Comparison of ENCODE assay signal across 1 cellular context in the genomic region with DNA sequence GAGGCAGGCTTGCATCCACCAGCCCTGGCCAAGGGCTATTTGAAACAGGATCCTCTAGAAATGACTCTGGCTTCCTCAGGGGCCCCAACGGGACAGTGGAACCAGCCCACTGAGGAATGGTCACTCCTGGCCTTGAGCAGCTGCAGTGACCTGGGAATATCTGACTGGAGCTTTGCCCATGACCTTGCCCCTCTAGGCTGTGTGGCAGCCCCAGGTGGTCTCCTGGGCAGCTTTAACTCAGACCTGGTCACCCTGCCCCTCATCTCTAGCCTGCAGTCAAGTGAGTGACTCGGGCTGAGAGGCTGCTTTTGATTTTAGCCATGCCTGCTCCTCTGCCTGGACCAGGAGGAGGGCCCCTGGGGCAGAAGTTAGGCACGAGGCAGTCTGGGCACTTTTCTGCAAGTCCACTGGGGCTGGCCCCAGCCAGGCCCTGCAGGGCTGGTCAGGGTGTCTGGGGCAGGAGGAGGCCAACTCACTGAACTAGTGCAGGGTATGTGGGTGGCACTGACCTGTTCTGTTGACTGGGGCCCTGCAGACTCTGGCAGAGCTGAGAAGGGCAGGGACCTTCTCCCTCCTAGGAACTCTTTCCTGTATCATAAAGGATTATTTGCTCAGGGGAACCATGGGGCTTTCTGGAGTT.
TF ChIP-seq lines count a peak whose summit lies in the region.

No MANE protein-coding gene starts in this region.

TF ChIP-seq in HepG2, 621 proteins besides CTCF, POLR2A, EP300 and RAD21:
- no peak for TF ChIP-seq ZNF33B (CRISPR knock-in tag; IDR thresholded peaks at IDR 0.05)
- no peak for TF ChIP-seq ZNF34 (CRISPR knock-in tag; IDR thresholded peaks at IDR 0.05; ENCODE audit: borderline replicate concordance)
- TF ChIP-seq SRY (CRISPR knock-in tag; IDR thresholded peaks at IDR 0.05): no peak
- TF ChIP-seq GTF3A (CRISPR knock-in tag; conservative IDR thresholded peaks at IDR 0.05): no peak
- TF ChIP-seq PHB2 (IDR thresholded peaks at IDR 0.05; ENCODE audit: partially characterized antibody): no peak
- TF ChIP-seq SMC3 (IDR thresholded peaks at IDR 0.05; ENCODE audit: low read length): no peak
- no peak for TF ChIP-seq ZNF678 (CRISPR knock-in tag; IDR thresholded peaks at IDR 0.05)
- TF ChIP-seq, protein P1, sequence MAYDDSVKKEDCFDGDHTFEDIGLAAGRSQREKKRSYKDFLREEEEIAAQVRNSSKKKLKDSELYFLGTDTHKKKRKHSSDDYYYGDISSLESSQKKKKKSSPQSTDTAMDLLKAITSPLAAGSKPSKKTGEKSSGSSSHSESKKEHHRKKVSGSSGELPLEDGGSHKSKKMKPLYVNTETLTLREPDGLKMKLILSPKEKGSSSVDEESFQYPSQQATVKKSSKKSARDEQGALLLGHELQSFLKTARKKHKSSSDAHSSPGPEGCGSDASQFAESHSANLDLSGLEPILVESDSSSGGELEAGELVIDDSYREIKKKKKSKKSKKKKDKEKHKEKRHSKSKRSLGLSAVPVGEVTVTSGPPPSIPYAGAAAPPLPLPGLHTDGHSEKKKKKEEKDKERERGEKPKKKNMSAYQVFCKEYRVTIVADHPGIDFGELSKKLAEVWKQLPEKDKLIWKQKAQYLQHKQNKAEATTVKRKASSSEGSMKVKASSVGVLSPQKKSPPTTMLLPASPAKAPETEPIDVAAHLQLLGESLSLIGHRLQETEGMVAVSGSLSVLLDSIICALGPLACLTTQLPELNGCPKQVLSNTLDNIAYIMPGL (CRISPR knock-in tag; IDR thresholded peaks at IDR 0.05; ENCODE audit: borderline replicate concordance in 1 of 2, low read depth in 1 of 2): no peak
- TF ChIP-seq, protein P2, sequence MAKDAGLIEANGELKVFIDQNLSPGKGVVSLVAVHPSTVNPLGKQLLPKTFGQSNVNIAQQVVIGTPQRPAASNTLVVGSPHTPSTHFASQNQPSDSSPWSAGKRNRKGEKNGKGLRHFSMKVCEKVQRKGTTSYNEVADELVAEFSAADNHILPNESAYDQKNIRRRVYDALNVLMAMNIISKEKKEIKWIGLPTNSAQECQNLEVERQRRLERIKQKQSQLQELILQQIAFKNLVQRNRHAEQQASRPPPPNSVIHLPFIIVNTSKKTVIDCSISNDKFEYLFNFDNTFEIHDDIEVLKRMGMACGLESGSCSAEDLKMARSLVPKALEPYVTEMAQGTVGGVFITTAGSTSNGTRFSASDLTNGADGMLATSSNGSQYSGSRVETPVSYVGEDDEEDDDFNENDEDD (CRISPR knock-in tag; IDR thresholded peaks at IDR 0.05; ENCODE audit: borderline replicate concordance): no peak
- TF ChIP-seq RXRA (CRISPR knock-in tag; IDR thresholded peaks at IDR 0.05): no peak
- TF ChIP-seq, protein P3, sequence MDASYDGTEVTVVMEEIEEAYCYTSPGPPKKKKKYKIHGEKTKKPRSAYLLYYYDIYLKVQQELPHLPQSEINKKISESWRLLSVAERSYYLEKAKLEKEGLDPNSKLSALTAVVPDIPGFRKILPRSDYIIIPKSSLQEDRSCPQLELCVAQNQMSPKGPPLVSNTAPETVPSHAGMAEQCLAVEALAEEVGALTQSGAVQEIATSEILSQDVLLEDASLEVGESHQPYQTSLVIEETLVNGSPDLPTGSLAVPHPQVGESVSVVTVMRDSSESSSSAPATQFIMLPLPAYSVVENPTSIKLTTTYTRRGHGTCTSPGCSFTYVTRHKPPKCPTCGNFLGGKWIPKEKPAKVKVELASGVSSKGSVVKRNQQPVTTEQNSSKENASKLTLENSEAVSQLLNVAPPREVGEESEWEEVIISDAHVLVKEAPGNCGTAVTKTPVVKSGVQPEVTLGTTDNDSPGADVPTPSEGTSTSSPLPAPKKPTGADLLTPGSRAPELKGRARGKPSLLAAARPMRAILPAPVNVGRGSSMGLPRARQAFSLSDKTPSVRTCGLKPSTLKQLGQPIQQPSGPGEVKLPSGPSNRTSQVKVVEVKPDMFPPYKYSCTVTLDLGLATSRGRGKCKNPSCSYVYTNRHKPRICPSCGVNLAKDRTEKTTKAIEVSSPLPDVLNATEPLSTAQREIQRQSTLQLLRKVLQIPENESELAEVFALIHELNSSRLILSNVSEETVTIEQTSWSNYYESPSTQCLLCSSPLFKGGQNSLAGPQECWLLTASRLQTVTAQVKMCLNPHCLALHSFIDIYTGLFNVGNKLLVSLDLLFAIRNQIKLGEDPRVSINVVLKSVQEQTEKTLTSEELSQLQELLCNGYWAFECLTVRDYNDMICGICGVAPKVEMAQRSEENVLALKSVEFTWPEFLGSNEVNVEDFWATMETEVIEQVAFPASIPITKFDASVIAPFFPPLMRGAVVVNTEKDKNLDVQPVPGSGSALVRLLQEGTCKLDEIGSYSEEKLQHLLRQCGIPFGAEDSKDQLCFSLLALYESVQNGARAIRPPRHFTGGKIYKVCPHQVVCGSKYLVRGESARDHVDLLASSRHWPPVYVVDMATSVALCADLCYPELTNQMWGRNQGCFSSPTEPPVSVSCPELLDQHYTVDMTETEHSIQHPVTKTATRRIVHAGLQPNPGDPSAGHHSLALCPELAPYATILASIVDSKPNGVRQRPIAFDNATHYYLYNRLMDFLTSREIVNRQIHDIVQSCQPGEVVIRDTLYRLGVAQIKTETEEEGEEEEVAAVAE (CRISPR knock-in tag; IDR thresholded peaks at IDR 0.05; ENCODE audit: borderline replicate concordance): no peak
- TF ChIP-seq ZNF292 (CRISPR knock-in tag; IDR thresholded peaks at IDR 0.05; ENCODE audit: borderline replicate concordance, low read depth): no peak
- TF ChIP-seq, protein P4, sequence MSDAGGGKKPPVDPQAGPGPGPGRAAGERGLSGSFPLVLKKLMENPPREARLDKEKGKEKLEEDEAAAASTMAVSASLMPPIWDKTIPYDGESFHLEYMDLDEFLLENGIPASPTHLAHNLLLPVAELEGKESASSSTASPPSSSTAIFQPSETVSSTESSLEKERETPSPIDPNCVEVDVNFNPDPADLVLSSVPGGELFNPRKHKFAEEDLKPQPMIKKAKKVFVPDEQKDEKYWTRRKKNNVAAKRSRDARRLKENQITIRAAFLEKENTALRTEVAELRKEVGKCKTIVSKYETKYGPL (CRISPR knock-in tag; IDR thresholded peaks at IDR 0.05): no peak
- TF ChIP-seq ZNF780A (CRISPR knock-in tag; IDR thresholded peaks at IDR 0.05): no peak
- TF ChIP-seq, protein P5, sequence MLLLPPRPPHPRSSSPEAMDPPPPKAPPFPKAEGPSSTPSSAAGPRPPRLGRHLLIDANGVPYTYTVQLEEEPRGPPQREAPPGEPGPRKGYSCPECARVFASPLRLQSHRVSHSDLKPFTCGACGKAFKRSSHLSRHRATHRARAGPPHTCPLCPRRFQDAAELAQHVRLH (CRISPR knock-in tag; IDR thresholded peaks at IDR 0.05; ENCODE audit: borderline replicate concordance, low read depth): no peak
- TF ChIP-seq, protein P6, sequence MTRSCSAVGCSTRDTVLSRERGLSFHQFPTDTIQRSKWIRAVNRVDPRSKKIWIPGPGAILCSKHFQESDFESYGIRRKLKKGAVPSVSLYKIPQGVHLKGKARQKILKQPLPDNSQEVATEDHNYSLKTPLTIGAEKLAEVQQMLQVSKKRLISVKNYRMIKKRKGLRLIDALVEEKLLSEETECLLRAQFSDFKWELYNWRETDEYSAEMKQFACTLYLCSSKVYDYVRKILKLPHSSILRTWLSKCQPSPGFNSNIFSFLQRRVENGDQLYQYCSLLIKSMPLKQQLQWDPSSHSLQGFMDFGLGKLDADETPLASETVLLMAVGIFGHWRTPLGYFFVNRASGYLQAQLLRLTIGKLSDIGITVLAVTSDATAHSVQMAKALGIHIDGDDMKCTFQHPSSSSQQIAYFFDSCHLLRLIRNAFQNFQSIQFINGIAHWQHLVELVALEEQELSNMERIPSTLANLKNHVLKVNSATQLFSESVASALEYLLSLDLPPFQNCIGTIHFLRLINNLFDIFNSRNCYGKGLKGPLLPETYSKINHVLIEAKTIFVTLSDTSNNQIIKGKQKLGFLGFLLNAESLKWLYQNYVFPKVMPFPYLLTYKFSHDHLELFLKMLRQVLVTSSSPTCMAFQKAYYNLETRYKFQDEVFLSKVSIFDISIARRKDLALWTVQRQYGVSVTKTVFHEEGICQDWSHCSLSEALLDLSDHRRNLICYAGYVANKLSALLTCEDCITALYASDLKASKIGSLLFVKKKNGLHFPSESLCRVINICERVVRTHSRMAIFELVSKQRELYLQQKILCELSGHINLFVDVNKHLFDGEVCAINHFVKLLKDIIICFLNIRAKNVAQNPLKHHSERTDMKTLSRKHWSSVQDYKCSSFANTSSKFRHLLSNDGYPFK (CRISPR knock-in tag; IDR thresholded peaks at IDR 0.05; ENCODE audit: borderline replicate concordance): no peak
- TF ChIP-seq ZNF670 (CRISPR knock-in tag; IDR thresholded peaks at IDR 0.05; ENCODE audit: borderline replicate concordance): no peak
- no peak for TF ChIP-seq ISL2 (CRISPR knock-in tag; IDR thresholded peaks at IDR 0.05)
TF ChIP-seq in HepG2: peak in this region for 0.
